In the genomic region with DNA sequence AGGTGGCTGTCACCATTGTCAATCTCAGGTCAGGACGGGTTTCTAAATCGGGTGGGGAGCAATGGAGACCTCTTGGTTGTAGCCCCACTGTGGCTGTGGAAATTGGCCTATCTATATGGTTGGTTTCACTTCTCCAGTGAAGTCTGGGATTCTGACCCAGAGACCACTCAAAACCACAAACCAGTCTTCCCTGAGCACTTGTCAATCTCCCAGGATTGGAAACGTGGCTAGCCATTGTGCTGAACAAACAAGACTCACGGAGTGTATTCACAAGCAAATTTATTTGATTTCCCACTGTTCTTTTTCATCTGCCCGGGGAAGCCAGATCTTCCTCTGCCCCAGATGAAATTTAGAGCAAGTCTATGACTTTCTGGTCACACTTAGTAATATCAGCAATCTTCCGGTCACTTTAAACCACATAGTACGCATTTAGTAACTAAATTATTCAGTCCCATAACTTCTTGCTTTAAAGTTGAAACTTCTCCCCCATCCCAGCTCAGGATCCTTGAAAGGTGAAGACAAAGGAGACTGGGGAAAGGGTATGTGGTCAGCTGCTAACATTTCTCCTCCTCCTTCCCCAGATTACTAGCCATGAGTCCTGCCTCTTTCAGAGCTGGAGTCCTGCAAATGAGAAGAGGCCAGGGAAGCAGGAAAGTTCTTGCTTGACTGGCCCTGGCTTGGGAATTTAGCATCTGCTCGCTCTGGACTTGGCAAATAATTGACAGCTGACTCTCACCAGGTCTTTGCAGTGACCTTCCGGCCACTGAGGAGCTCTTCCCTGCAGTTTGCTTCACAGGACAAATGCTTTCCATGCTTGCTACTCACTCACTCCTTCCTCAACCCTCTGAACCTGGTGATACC, we compare ENCODE assay signal across 8 cellular contexts.
A peak's percentile ranks its signal among the peaks of the same experiment; 100 is the strongest.
DNase-seq lines count a peak whose midpoint lies in the region; FAIRE-seq and TF ChIP-seq lines count a peak whose summit lies in the region.

No MANE protein-coding gene starts in this region.

- TF ChIP-seq POLR2A in erythroblast (IDR thresholded peaks at IDR 0.05; ENCODE audit: low read length), result no peak

- DNase-seq in ACHN (peak; percentile 76), DMS53 treated with DMSO at 0.1 percent for 48 hours (lab: John Stamatoyannopoulos, UW; ENCODE audit: unreplicated experiment) (peak; percentile 30), SK-N-DZ (ENCODE audit: low spot score) (peak; percentile 22), NCI-H2227 treated with DMSO at 0.1 percent for 48 hours (lab: John Stamatoyannopoulos, UW) (no peak), erythroblast (lab: John Stamatoyannopoulos, UW) (no peak), dedifferentiated amniotic fluid mesenchymal stem cell (ENCODE audit: extremely low spot score) (no peak), D721Med (ENCODE audit: insufficient read length, low spot score) (no peak)

- no peak for TF ChIP-seq CTCF in D721Med (IDR thresholded peaks at IDR 0.05; ENCODE audit: insufficient read depth, missing control alignments)

- in situ Hi-C loops in ACHN (cut with HindIII; ENCODE audit: low pct_ligation_motif_present, low pct_unique_long_range_greater_than_20kb, low sequenced_read_pairs), result no loop called here

- H3K27me3 ChIP-seq in layer of hippocampus (ENCODE audit: control insufficient read depth, insufficient read depth, low read length), result no peaks in the 10 kb centered on the region

- peak overlapping the region; percentile 92 for H3K27ac ChIP-seq in layer of hippocampus (ENCODE audit: low read depth, low read length)

- no peak for FAIRE-seq in D721Med (lab: Jason Lieb, UNC)

Comparison
In these comparisons a context has a peak if more than half of its experiments do, and no peak if none do; other contexts are left out.
1. DNase-seq: peak in ACHN (single experiment), DMS53 treated with DMSO at 0.1 percent for 48 hours (single experiment) and SK-N-DZ (single experiment); none in NCI-H2227 treated with DMSO at 0.1 percent for 48 hours (single experiment), erythroblast (0 of 2), dedifferentiated amniotic fluid mesenchymal stem cell (single experiment) and D721Med (single experiment).